Comparison of ENCODE assay signal across 9 cellular contexts in genomic region chr14:23070262-23071129, GRCh38. TPM values are rescaled to one million over a fixed set of nuclear protein-coding genes. Genes with fewer than 3 reads are reported as not detected.
DNase-seq lines count a peak whose midpoint lies in the region; ATAC-seq and TF ChIP-seq lines count a peak whose summit lies in the region.
"Had no signal": no experiment of that assay in that cellular context is flagged by ENCODE, and none has a peak within 500 bp of the region (broad histone marks: within the 10 kb centered on the region; RNA-seq: fewer than 3 reads in every experiment).

No MANE protein-coding gene starts in this region.

- peak overlapping the region; percentile 94 to 97 for H3K4me3 ChIP-seq in HCT116 (replicated peaks in 1 of 2; ENCODE audit: low read depth in 1 of 2, low read length in 2 of 2)
- peak overlapping the region; percentile 96 for H3K4me3 ChIP-seq in iPS-11a (ENCODE audit: low read depth, low read length)

- TF ChIP-seq RAD21 in HCT116 (IDR thresholded peaks at IDR 0.05; ENCODE audit: low read depth) = no peak

- peak overlapping the region; percentile 65 for H3K27ac ChIP-seq in HCT116 (ENCODE audit: low read depth, low read length)

- RAD21 ChIA-PET in HCT116 (lab: Charles Lee; ENCODE audit: low non-redundant PET in 1 of 2, low total read pairs in 2 of 2, uncharacterized antibody in 2 of 2, unreplicated experiment in 2 of 2) = no interaction called here

- peak overlapping the region; percentile 93 for H3K4me2 ChIP-seq in HCT116 (ENCODE audit: low read length)

- H3K27ac Mint-ChIP-seq in activated T-cell treated with anti-CD3 and anti-CD28 coated beads, Interleukin-2, amount 50 U/mL, for 72 hours = peak overlapping the region; percentile 64
- peak overlapping the region; percentile 84 for H3K27ac Mint-ChIP-seq in stimulated activated naive B cell treated with anti-CD40 and anti-IgM and Interleukin-4, amounts not matched to agents 10 μg/mL and 1 μg/mL and 100 μg/mL, for 72 hours

- peak overlapping the region; percentile 83 to 94 for H3K4me3 Mint-ChIP-seq in activated T-cell treated with anti-CD3 and anti-CD28 coated beads, Interleukin-2, amount 50 U/mL, for 72 hours
- peak overlapping the region; percentile 88 to 95 for H3K4me3 Mint-ChIP-seq in stimulated activated naive B cell treated with anti-CD40 and anti-IgM and Interleukin-4, amounts not matched to agents 10 μg/mL and 1 μg/mL and 100 μg/mL, for 72 hours

- H3K9me3 ChIP-seq in HCT116 (ENCODE audit: control insufficient read depth in 1 of 2, insufficient read depth in 1 of 2, low read depth in 1 of 2, low read length in 2 of 2) = no peaks in the 10 kb centered on the region

- no peak overlapping the region for H2AFZ ChIP-seq in HCT116 (ENCODE audit: low read depth, low read length, poor library complexity, severe bottlenecking)

- H3K27me3 Mint-ChIP-seq in activated T-cell treated with anti-CD3 and anti-CD28 coated beads, Interleukin-2, amount 50 U/mL, for 72 hours (ENCODE audit: low read depth) = no peaks in the 10 kb centered on the region
- H3K27me3 Mint-ChIP-seq in stimulated activated naive B cell treated with anti-CD40 and anti-IgM and Interleukin-4, amounts not matched to agents 10 μg/mL and 1 μg/mL and 100 μg/mL, for 72 hours = no peaks in the 10 kb centered on the region

- peaks cover 43% of the 10 kb centered on the region for H3K4me1 Mint-ChIP-seq in activated T-cell treated with anti-CD3 and anti-CD28 coated beads, Interleukin-2, amount 50 U/mL, for 72 hours (ENCODE audit: low read depth)
- H3K4me1 Mint-ChIP-seq in stimulated activated naive B cell treated with anti-CD40 and anti-IgM and Interleukin-4, amounts not matched to agents 10 μg/mL and 1 μg/mL and 100 μg/mL, for 72 hours = peaks cover 34 to 35% of the 10 kb centered on the region in 2 donors

- H3K4me1 ChIP-seq in HCT116 (ENCODE audit: control insufficient read depth in 1 of 2, insufficient read depth in 2 of 2, low read length in 2 of 2) = peaks cover 29 to 37% of the 10 kb centered on the region in 2 experiments

- CTCF ChIA-PET in HCT116 (lab: Charles Lee) = interaction anchor here (0.8 to 2.6 kb wide), 5 partner anchors 10 to 85 kb away, joined by 4 to 14 read pairs (median 12); partner anchors contain the start of genes ACIN1, C14orf119 and CDH24

- H3K36me3 Mint-ChIP-seq in activated T-cell treated with anti-CD3 and anti-CD28 coated beads, Interleukin-2, amount 50 U/mL, for 72 hours (ENCODE audit: insufficient read depth in 2 of 2) = peaks cover 7 to 16% of the 10 kb centered on the region in 2 donors
- H3K36me3 Mint-ChIP-seq in stimulated activated naive B cell treated with anti-CD40 and anti-IgM and Interleukin-4, amounts not matched to agents 10 μg/mL and 1 μg/mL and 100 μg/mL, for 72 hours = peaks cover 28 to 54% of the 10 kb centered on the region in 2 donors

- no peak for TF ChIP-seq CTCF in HCT116 (IDR thresholded peaks at IDR 0.05 in 2 of 3, conservative IDR thresholded peaks at IDR 0.05 in 1 of 3; ENCODE audit: borderline replicate concordance in 1 of 3, insufficient read depth in 1 of 3, low read depth in 2 of 3, low read length in 2 of 3)

- H3K36me3 ChIP-seq in HCT116 (ENCODE audit: control insufficient read depth in 1 of 2, insufficient read depth in 2 of 2, low read length in 2 of 2) = peaks cover 40 to 53% of the 10 kb centered on the region in 2 experiments

- H4K20me1 ChIP-seq in HCT116 (ENCODE audit: insufficient read depth) = no peaks in the 10 kb centered on the region

- H3K9me2 ChIP-seq in HCT116 (ENCODE audit: insufficient read depth) = no peaks in the 10 kb centered on the region

- BruUV-seq in HCT116 (replicated peaks; lab: Mats Ljungman, UMichigan) = no TSS peak

- DNase-seq in HCT116 (ENCODE audit: low read depth, low spot score) (no peak), SHP77 treated with DMSO at 0.1 percent for 48 hours (lab: John Stamatoyannopoulos, UW) (no peak), NCI-H82 (lab: John Stamatoyannopoulos, UW) (no peak)
- no peak for DNase-seq in activated T-cell treated with anti-CD3 and anti-CD28 coated beads, Interleukin-2, amount 50 U/mL, for 72 hours
- DNase-seq in stimulated activated naive B cell treated with anti-CD40 and anti-IgM and Interleukin-4, amounts not matched to agents 10 μg/mL and 1 μg/mL and 100 μg/mL, for 72 hours = no peak
- DNase-seq: Kasumi-1 had no signal

- peaks cover 70% of the 10 kb centered on the region for H3K79me2 ChIP-seq in HCT116 (ENCODE audit: insufficient read depth, low read length)

- ATAC-seq in HCT116 (no peak), HG03135 (IDR thresholded peaks at IDR 0.05; ENCODE audit: unreplicated experiment) (no peak), HG02870 (IDR thresholded peaks at IDR 0.05; ENCODE audit: unreplicated experiment) (no peak)
- ATAC-seq in activated T-cell treated with anti-CD3 and anti-CD28 coated beads, Interleukin-2, amount 50 U/mL, for 72 hours (replicated peaks in 1 of 2) = no peak
- ATAC-seq in stimulated activated naive B cell treated with anti-CD40 and anti-IgM and Interleukin-4, amounts not matched to agents 10 μg/mL and 1 μg/mL and 100 μg/mL, for 72 hours (replicated peaks) = no peak

- TF ChIP-seq POLR2A in HCT116 (IDR thresholded peaks at IDR 0.05; ENCODE audit: borderline replicate concordance, extremely low read depth, insufficient read depth, insufficient read length) = no peak

- POLR2A ChIA-PET in HCT116 (lab: Charles Lee) = interaction anchor here (0.7 to 5.4 kb wide), 4 partner anchors 8 to 25 kb away, joined by 3 to 35 read pairs (median 6); partner anchors contain the start of genes ACIN1, C14orf119 and CDH24

- no peaks in the 10 kb centered on the region for H3K9me3 Mint-ChIP-seq in activated T-cell treated with anti-CD3 and anti-CD28 coated beads, Interleukin-2, amount 50 U/mL, for 72 hours
- H3K9me3 Mint-ChIP-seq in stimulated activated naive B cell treated with anti-CD40 and anti-IgM and Interleukin-4, amounts not matched to agents 10 μg/mL and 1 μg/mL and 100 μg/mL, for 72 hours = no peaks in the 10 kb centered on the region

- H3K27me3 ChIP-seq in HCT116 (ENCODE audit: insufficient read depth, low read length) = no peaks in the 10 kb centered on the region

- peak overlapping the region; percentile 95 for H3K9ac ChIP-seq in HCT116 (ENCODE audit: low read length)

- intact Hi-C loops in HCT116 (cut with micrococcal nuclease) = no loop called here

TF ChIP-seq in HCT116, 20 proteins besides CTCF, POLR2A, EP300 and RAD21:
- no peak for TF ChIP-seq SIN3A (IDR thresholded peaks at IDR 0.05; ENCODE audit: low read depth)
- no peak for TF ChIP-seq ZBTB33 (IDR thresholded peaks at IDR 0.05; ENCODE audit: extremely low read depth, insufficient replicate concordance, low read length)
- TF ChIP-seq ZFX (IDR thresholded peaks at IDR 0.05) = no peak
- no peak for TF ChIP-seq MAX (IDR thresholded peaks at IDR 0.05)
- TF ChIP-seq SP1 (IDR thresholded peaks at IDR 0.05; ENCODE audit: low read depth) = no peak

RNA-seq across cellular contexts. Expression of gene CDH24, which starts 13.2 kb away (rescaled TPM):
- total RNA-seq in HCT116 (2021; ENCODE audit: unreplicated experiment) = 19.3 TPM
- polyA plus RNA-seq in HCT116 (2012) = 10.7 and 11.9 TPM in 2 replicates
- total RNA-seq in activated T-cell treated with anti-CD3 and anti-CD28 coated beads, Interleukin-2, amount 50 U/mL, for 72 hours = 1 to 10 TPM in 1 of 2 donors, under 1 TPM in 1; 0.82 to 1.5 TPM

RNA-seq across cellular contexts. Expression of gene ACIN1, which starts 24.4 kb away (rescaled TPM):
- 179 TPM for total RNA-seq in HCT116 (2021; ENCODE audit: unreplicated experiment)
- 96.6 and 113 TPM in 2 replicates for polyA plus RNA-seq in HCT116 (2012)
- 100 to 1,000 TPM; 162 to 188 TPM for total RNA-seq in activated T-cell treated with anti-CD3 and anti-CD28 coated beads, Interleukin-2, amount 50 U/mL, for 72 hours

RNA-seq across cellular contexts. Expression of gene C14orf119, which starts 24.8 kb away (rescaled TPM):
- 46.8 TPM for total RNA-seq in HCT116 (2021; ENCODE audit: unreplicated experiment)
- 46.4 and 55.3 TPM in 2 replicates for polyA plus RNA-seq in HCT116 (2012)
- total RNA-seq in activated T-cell treated with anti-CD3 and anti-CD28 coated beads, Interleukin-2, amount 50 U/mL, for 72 hours = 10 to 100 TPM; 31.3 to 38.5 TPM

RNA-seq across cellular contexts. Expression of gene PSMB11, which starts 28.5 kb away (rescaled TPM):
- not detected for total RNA-seq in HCT116 (2021; ENCODE audit: unreplicated experiment)
- polyA plus RNA-seq in HCT116 (2012) = not detected in 2 replicates
- not detected for total RNA-seq in activated T-cell treated with anti-CD3 and anti-CD28 coated beads, Interleukin-2, amount 50 U/mL, for 72 hours

RNA-seq across cellular contexts. Expression of gene CIROP, which starts 34.3 kb away (rescaled TPM):
- not detected for total RNA-seq in HCT116 (2021; ENCODE audit: unreplicated experiment)
- polyA plus RNA-seq in HCT116 (2012) = not detected in 2 replicates
- total RNA-seq in activated T-cell treated with anti-CD3 and anti-CD28 coated beads, Interleukin-2, amount 50 U/mL, for 72 hours = not detected
